8 cellular contexts compared by ENCODE assay signal in genomic region chr14:89954045-89955021, GRCh38. TPM values are rescaled to one million over a fixed set of nuclear protein-coding genes. Genes with fewer than 3 reads are reported as not detected.
DNase-seq lines count a peak whose midpoint lies in the region; ATAC-seq and TF ChIP-seq lines count a peak whose summit lies in the region.

A gene with protein sequence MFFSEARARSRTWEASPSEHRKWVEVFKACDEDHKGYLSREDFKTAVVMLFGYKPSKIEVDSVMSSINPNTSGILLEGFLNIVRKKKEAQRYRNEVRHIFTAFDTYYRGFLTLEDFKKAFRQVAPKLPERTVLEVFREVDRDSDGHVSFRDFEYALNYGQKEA (minus strand): TSS chr14:89954730. CDS start chr14:89954660, 70 bp downstream.

- peak; percentile 88 to 96 (median 91) for DNase-seq in CD4-positive, alpha-beta T cell
- DNase-seq in NCI-H82 (lab: John Stamatoyannopoulos, UW): peak; percentile 99
- peak; percentile 97 for DNase-seq in activated CD4-positive, alpha-beta memory T cell treated with anti-CD3 and anti-CD28 coated beads, Interleukin-2, amount 10 ng/mL, durations not matched to agents 7 days and 5 days
- peak; percentile 93 to 99 (median 98) for DNase-seq in dorsolateral prefrontal cortex
- peak; percentile 96 to 98 (median 97) for DNase-seq in right lobe of liver
- peak; percentile 88 to 96 for DNase-seq in stimulated activated CD4-positive, alpha-beta T cell treated with anti-CD3 and anti-CD28 coated beads, Interleukin-4, amount 100 ng/mL, for 4 hours

- WGBS in right lobe of liver (ENCODE audit: insufficient coverage, low coverage, low lambda C conversion rate, missing lambda C conversion rate): 3% methylated on average over 29 of the region's 44 CpGs

- no peaks in the 10 kb centered on the region for H3K36me3 ChIP-seq in right lobe of liver

- H3K4me3 Mint-ChIP-seq in CD4-positive, alpha-beta T cell: peak within 1 kb of the TSS; percentile 88
- H3K4me3 Mint-ChIP-seq in activated CD4-positive, alpha-beta memory T cell treated with anti-CD3 and anti-CD28 coated beads, Interleukin-2, amount 10 ng/mL, durations not matched to agents 7 days and 5 days: peak within 1 kb of the TSS; percentile 95

- peak within 1 kb of the TSS; percentile 71 to 98 (median 90) for H3K4me3 ChIP-seq in dorsolateral prefrontal cortex
- H3K4me3 ChIP-seq in right lobe of liver: peak within 1 kb of the TSS; percentile 86 to 89 (median 87)

- no peak for TF ChIP-seq CTCF in CD4-positive, alpha-beta T cell (IDR thresholded peaks at IDR 0.05)
- TF ChIP-seq CTCF in dorsolateral prefrontal cortex (IDR thresholded peaks at IDR 0.05 in 54 of 56, conservative IDR thresholded peaks at IDR 0.05 in 2 of 56; ENCODE audit: low read depth in 1 of 56, partially characterized antibody in 56 of 56): peak in 15 of 56 donors; percentile 4 to 31 (median 20)
- peak in 2 of 4 donors; percentile 6 to 7 for TF ChIP-seq CTCF in right lobe of liver (IDR thresholded peaks at IDR 0.05)

- H3K9me3 ChIP-seq in CD4-positive, alpha-beta T cell (ENCODE audit: control insufficient read depth, low read length): no peaks in the 10 kb centered on the region
- no peaks in the 10 kb centered on the region for H3K9me3 ChIP-seq in right lobe of liver

- peaks cover 39% of the 10 kb centered on the region for H3K4me1 Mint-ChIP-seq in CD4-positive, alpha-beta T cell (ENCODE audit: low read depth)
- H3K4me1 Mint-ChIP-seq in activated CD4-positive, alpha-beta memory T cell treated with anti-CD3 and anti-CD28 coated beads, Interleukin-2, amount 10 ng/mL, durations not matched to agents 7 days and 5 days: peaks cover 42% of the 10 kb centered on the region

- no peak within 1 kb of the TSS for H3K27ac ChIP-seq in CD4-positive, alpha-beta T cell (ENCODE audit: low read depth, low read length)
- peak within 1 kb of the TSS; percentile 1 to 91 (median 77) for H3K27ac ChIP-seq in dorsolateral prefrontal cortex
- H3K27ac ChIP-seq in right lobe of liver: peak within 1 kb of the TSS; percentile 73 to 92 (median 75)

- intact Hi-C loops in CD4-positive, alpha-beta T cell (cut with DNase I, micrococcal nuclease): loop anchor here (1.0 to 10.0 kb wide), 14 partner anchors 303 to 1390 kb away; partner anchors contain the start of genes FOXN3 (in 2 of the 2), CALM1 (in 1 of the 2), EML5 (in 1 of the 2) and NRDE2 (in 1 of the 2)
- intact Hi-C loops in dorsolateral prefrontal cortex (cut with DNase I): loop anchor here (5.0 to 10.0 kb wide), 2 partner anchors 280 to 303 kb away; partner anchors contain the start of gene PSMC1 (in 1 of the 2)
- intact Hi-C loops in right lobe of liver (cut with DNase I): no loop called here

- peaks cover 35% of the 10 kb centered on the region for H3K36me3 Mint-ChIP-seq in CD4-positive, alpha-beta T cell (ENCODE audit: low read depth)
- H3K36me3 Mint-ChIP-seq in activated CD4-positive, alpha-beta memory T cell treated with anti-CD3 and anti-CD28 coated beads, Interleukin-2, amount 10 ng/mL, durations not matched to agents 7 days and 5 days (ENCODE audit: low read depth): peaks cover 42% of the 10 kb centered on the region

- CTCF ChIA-PET in CD4-positive, alpha-beta T cell (lab: Charles Lee): interaction anchor here (2.8 to 3.5 kb wide), 2 partner anchors 15 to 19 kb away, joined by 14 to 21 read pairs; no protein-coding TSS in a partner anchor
- CTCF ChIA-PET in activated CD4-positive, alpha-beta memory T cell treated with anti-CD3 and anti-CD28 coated beads, Interleukin-2, amount 10 ng/mL, durations not matched to agents 7 days and 5 days (lab: Charles Lee): interaction anchor here (1.2 to 14.1 kb wide), 4 partner anchors 15 to 927 kb away, joined by 3 to 125 read pairs (median 9); partner anchors contain the start of gene PSMC1

- peak within 1 kb of the TSS; percentile 99 for H3K27ac Mint-ChIP-seq in CD4-positive, alpha-beta T cell
- peak within 1 kb of the TSS; percentile 100 for H3K27ac Mint-ChIP-seq in activated CD4-positive, alpha-beta memory T cell treated with anti-CD3 and anti-CD28 coated beads, Interleukin-2, amount 10 ng/mL, durations not matched to agents 7 days and 5 days

- TF ChIP-seq POLR2A in right lobe of liver (IDR thresholded peaks at IDR 0.05): peak; percentile 43

- H3K27me3 Mint-ChIP-seq in CD4-positive, alpha-beta T cell: no peaks in the 10 kb centered on the region
- no peaks in the 10 kb centered on the region for H3K27me3 Mint-ChIP-seq in activated CD4-positive, alpha-beta memory T cell treated with anti-CD3 and anti-CD28 coated beads, Interleukin-2, amount 10 ng/mL, durations not matched to agents 7 days and 5 days

- no peaks in the 10 kb centered on the region for H3K27me3 ChIP-seq in CD4-positive, alpha-beta T cell (ENCODE audit: control insufficient read depth, insufficient read depth, low read length)
- H3K27me3 ChIP-seq in dorsolateral prefrontal cortex: no peaks in the 10 kb centered on the region
- H3K27me3 ChIP-seq in right lobe of liver: no peaks in the 10 kb centered on the region

- POLR2A ChIA-PET in CD4-positive, alpha-beta T cell (lab: Charles Lee): interaction anchor here (0.6 to 1.6 kb wide), 5 partner anchors 12 to 923 kb away, joined by 3 to 6 read pairs (median 3); no protein-coding TSS in a partner anchor
- POLR2A ChIA-PET in activated CD4-positive, alpha-beta memory T cell treated with anti-CD3 and anti-CD28 coated beads, Interleukin-2, amount 10 ng/mL, durations not matched to agents 7 days and 5 days (lab: Charles Lee): interaction anchor here (0.8 to 4.7 kb wide), 14 partner anchors 10 to 444 kb away, joined by 3 to 33 read pairs (median 8); partner anchors contain the start of gene PSMC1

- H3K9me3 Mint-ChIP-seq in CD4-positive, alpha-beta T cell: no peaks in the 10 kb centered on the region
- H3K9me3 Mint-ChIP-seq in activated CD4-positive, alpha-beta memory T cell treated with anti-CD3 and anti-CD28 coated beads, Interleukin-2, amount 10 ng/mL, durations not matched to agents 7 days and 5 days: no peaks in the 10 kb centered on the region

- peak; percentile 81 for ATAC-seq in CD4-positive, alpha-beta T cell (ENCODE audit: poor library complexity)
- ATAC-seq in GM19438 (IDR thresholded peaks at IDR 0.05; ENCODE audit: low read depth, unreplicated experiment) (peak; percentile 78), HG03575 (IDR thresholded peaks at IDR 0.05; ENCODE audit: extremely low read depth, insufficient number of reproducible peaks, low FRiP score, unreplicated experiment) (peak; percentile 87), right lobe of liver (peak; percentile 88 to 91 (median 90))

- peaks cover 0 to 10% (median 0%) of the 10 kb centered on the region in 4 donors for H3K4me1 ChIP-seq in right lobe of liver

RNA-seq across cellular contexts. Expression of the gene that starts here (rescaled TPM):
- under 1 TPM; 0.36 to 0.47 TPM for total RNA-seq in CD4-positive, alpha-beta T cell
- 1 to 10 TPM; 9.6 to 9.9 TPM for total RNA-seq in activated CD4-positive, alpha-beta memory T cell treated with anti-CD3 and anti-CD28 coated beads, Interleukin-2, amount 10 ng/mL, durations not matched to agents 7 days and 5 days
- total RNA-seq in dorsolateral prefrontal cortex: 10 to 100 TPM in 85 of 120 experiments, 1 to 10 TPM in 35; 6.1 to 28.8 (median 11.4) TPM
- total RNA-seq in right lobe of liver: 1 to 10 TPM; 1.7 to 4.7 (median 3.2) TPM

Comparison
In these comparisons a context has a peak if more than half of its experiments do, and no peak if none do; other contexts are left out.
1. Peak in DNase-seq and ATAC-seq in CD4-positive, alpha-beta T cell; RNA of the gene not detected or under 1 TPM.
2. intact Hi-C loops: an anchor here in CD4-positive, alpha-beta T cell (1.0 to 10.0 kb wide) and dorsolateral prefrontal cortex (5.0 to 10.0 kb wide); none called in right lobe of liver.